In genomic region chr6:138480279-138480949, GRCh38 we compare ENCODE assay signal across 19 cellular contexts. TPM values are rescaled to one million over a fixed set of nuclear protein-coding genes. Genes with fewer than 3 reads are reported as not detected.
DNase-seq lines count a peak whose midpoint lies in the region; ATAC-seq, FAIRE-seq and TF ChIP-seq lines count a peak whose summit lies in the region.
"Had no signal": no experiment of that assay in that cellular context is flagged by ENCODE, and none has a peak within 500 bp of the region (broad histone marks: within the 10 kb centered on the region; RNA-seq: fewer than 3 reads in every experiment).

No MANE protein-coding gene starts in this region.

- H3K18ac ChIP-seq in mesenchymal stem cell (ENCODE audit: low read depth in 1 of 2, low read length in 2 of 2): no peak overlapping the region

- TF ChIP-seq CTCF in heart left ventricle (IDR thresholded peaks at IDR 0.05) (no peak), right atrium auricular region (IDR thresholded peaks at IDR 0.05) (no peak), omental fat pad (IDR thresholded peaks at IDR 0.05) (no peak), GM10266 (IDR thresholded peaks at IDR 0.05; ENCODE audit: control insufficient read depth, insufficient read depth, low read depth, missing control alignments) (no peak)

- ATAC-seq in heart left ventricle (peak in 1 of 4 donors; percentile 47), HG02938 (IDR thresholded peaks at IDR 0.05; ENCODE audit: unreplicated experiment) (no peak), omental fat pad (ENCODE audit: low FRiP score) (no peak), GM18502 (IDR thresholded peaks at IDR 0.05; ENCODE audit: poor library complexity, unreplicated experiment) (no peak)
- ATAC-seq: GM12878 had no signal

- no peak overlapping the region for H3K14ac ChIP-seq in mesenchymal stem cell (ENCODE audit: low read length in 2 of 2)

- WGBS in heart left ventricle, 4 donors: 66 to 77% (median 71%) methylated on average over 6 of the region's 6 CpGs
- WGBS in mesenchymal stem cell: 98% methylated on average over 4 of the region's 6 CpGs

- H3K23ac ChIP-seq in mesenchymal stem cell (ENCODE audit: low read length in 2 of 2): no peak overlapping the region

- no peak for DNase-seq in heart left ventricle
- no peak for DNase-seq in right atrium auricular region (ENCODE audit: low spot score)
- no peak for DNase-seq in mesenchymal stem cell
- DNase-seq in omental fat pad (ENCODE audit: low spot score): no peak
- DNase-seq in GM10266 (ENCODE audit: extremely low spot score): no peak
- DNase-seq: 8988T, DMS153, GF-D8, GOT3, KG1, NCI-H187, NCI-H345, NCI-H526, PC-9 had no signal

- peak overlapping the region in 9 of 12 donors; percentile 3 to 67 (median 30) for H3K27ac ChIP-seq in heart left ventricle
- H3K27ac ChIP-seq in right atrium auricular region: peak overlapping the region in 1 of 2 donors; percentile 26
- peak overlapping the region; percentile 31 for H3K27ac ChIP-seq in mesenchymal stem cell (ENCODE audit: low read length, poor library complexity, severe bottlenecking)
- H3K27ac ChIP-seq: PC-9, SJSA1 had no signal

- H3K4me1 ChIP-seq in heart left ventricle (peaks cover 0 to 32% (median 5%) of the 10 kb centered on the region in 12 donors), right atrium auricular region (peaks cover 0 to 9% of the 10 kb centered on the region in 2 donors), mesenchymal stem cell (ENCODE audit: control insufficient read depth, insufficient read depth, low read depth, low read length) (peaks cover 2% of the 10 kb centered on the region)

- no peak overlapping the region for H3K4me3 ChIP-seq in heart left ventricle
- no peak overlapping the region for H3K4me3 ChIP-seq in right atrium auricular region
- no peak overlapping the region for H3K4me3 ChIP-seq in mesenchymal stem cell (ENCODE audit: insufficient read depth in 1 of 2, low read depth in 1 of 2, low read length in 2 of 2)
- H3K4me3 ChIP-seq: GM12878, PC-9, SJSA1 had no signal

- no peak for TF ChIP-seq POLR2A in heart left ventricle (IDR thresholded peaks at IDR 0.05)

- FAIRE-seq in islet of Langerhans (lab: Jason Lieb, UNC): peak; percentile 38
- FAIRE-seq: GM12878 had no signal

- H3K4ac ChIP-seq in mesenchymal stem cell (ENCODE audit: low read depth in 1 of 2, low read length in 2 of 2): no peak overlapping the region

- H2BK120ac ChIP-seq in mesenchymal stem cell (ENCODE audit: low read depth, low read length): no peak overlapping the region

- no peak overlapping the region for H3K9ac ChIP-seq in mesenchymal stem cell (ENCODE audit: low read length)

- no peak overlapping the region for H4K91ac ChIP-seq in mesenchymal stem cell (ENCODE audit: low read length)

- H3K79me1 ChIP-seq in mesenchymal stem cell (replicated peaks; ENCODE audit: low read length, poor library complexity, severe bottlenecking): peaks cover 17% of the 10 kb centered on the region

- no peak overlapping the region for H4K8ac ChIP-seq in mesenchymal stem cell (ENCODE audit: low read length)

- no peak overlapping the region for H2BK12ac ChIP-seq in mesenchymal stem cell (ENCODE audit: low read length in 2 of 2)

- H3K4me2 ChIP-seq in mesenchymal stem cell (ENCODE audit: low read length, poor library complexity, severe bottlenecking): no peak overlapping the region
- H3K4me2 ChIP-seq: PC-9 had no signal

- H2BK5ac ChIP-seq in mesenchymal stem cell (ENCODE audit: low read depth, low read length, poor library complexity, severe bottlenecking): no peak overlapping the region

- H3K36me3 ChIP-seq in heart left ventricle: no peaks in the 10 kb centered on the region
- no peaks in the 10 kb centered on the region for H3K36me3 ChIP-seq in right atrium auricular region
- H3K36me3 ChIP-seq in mesenchymal stem cell (ENCODE audit: control insufficient read depth in 1 of 2, insufficient read depth in 2 of 2, low read depth in 1 of 2, low read length in 2 of 2): no peaks in the 10 kb centered on the region
- H3K36me3 ChIP-seq: SJSA1 had no signal

- intact Hi-C loops in heart left ventricle (cut with DNase I): no loop called here

- H3K27me3 ChIP-seq in heart left ventricle (no peaks in the 10 kb centered on the region), right atrium auricular region (no peaks in the 10 kb centered on the region), mesenchymal stem cell (ENCODE audit: control insufficient read depth in 1 of 2, insufficient read depth in 1 of 2, low read length in 2 of 2) (no peaks in the 10 kb centered on the region)
- H3K27me3 ChIP-seq: SJSA1 had no signal

- H2AK5ac ChIP-seq in mesenchymal stem cell (ENCODE audit: low read length, severe bottlenecking): no peak overlapping the region

- no peak overlapping the region for H2BK15ac ChIP-seq in mesenchymal stem cell (ENCODE audit: low read depth, poor library complexity, severe bottlenecking)

- H3K9me3 ChIP-seq in heart left ventricle (no peaks in the 10 kb centered on the region), right atrium auricular region (no peaks in the 10 kb centered on the region), mesenchymal stem cell (ENCODE audit: control insufficient read depth, low read length) (no peaks in the 10 kb centered on the region)
- H3K9me3 ChIP-seq: SJSA1 had no signal

- H2AFZ ChIP-seq in mesenchymal stem cell (ENCODE audit: low read depth, low read length): no peak overlapping the region
- H2AFZ ChIP-seq: PC-9 had no signal

RNA-seq across cellular contexts. Expression of gene NHSL1, which starts 18.9 kb away (rescaled TPM):
- total RNA-seq in heart left ventricle: 100 to 1,000 TPM in 1 of 9 donors, 10 to 100 TPM in 8; 35.6 to 103 (median 51.7) TPM
- polyA plus RNA-seq in heart left ventricle: 10 to 100 TPM; 13.9 to 17.3 TPM
- total RNA-seq in right atrium auricular region: 10 to 100 TPM; 34.3 to 41.6 TPM
- 16.1 TPM for polyA plus RNA-seq in mesenchymal stem cell (2013, experiment 1 of 2)
- 16.4 TPM for polyA plus RNA-seq in mesenchymal stem cell (2013, experiment 2 of 2)
- total RNA-seq in omental fat pad: 10 to 100 TPM; 15.9 to 23.2 (median 18.4) TPM
